Comparison of ENCODE assay signal across 8 cellular contexts in the genomic region with DNA sequence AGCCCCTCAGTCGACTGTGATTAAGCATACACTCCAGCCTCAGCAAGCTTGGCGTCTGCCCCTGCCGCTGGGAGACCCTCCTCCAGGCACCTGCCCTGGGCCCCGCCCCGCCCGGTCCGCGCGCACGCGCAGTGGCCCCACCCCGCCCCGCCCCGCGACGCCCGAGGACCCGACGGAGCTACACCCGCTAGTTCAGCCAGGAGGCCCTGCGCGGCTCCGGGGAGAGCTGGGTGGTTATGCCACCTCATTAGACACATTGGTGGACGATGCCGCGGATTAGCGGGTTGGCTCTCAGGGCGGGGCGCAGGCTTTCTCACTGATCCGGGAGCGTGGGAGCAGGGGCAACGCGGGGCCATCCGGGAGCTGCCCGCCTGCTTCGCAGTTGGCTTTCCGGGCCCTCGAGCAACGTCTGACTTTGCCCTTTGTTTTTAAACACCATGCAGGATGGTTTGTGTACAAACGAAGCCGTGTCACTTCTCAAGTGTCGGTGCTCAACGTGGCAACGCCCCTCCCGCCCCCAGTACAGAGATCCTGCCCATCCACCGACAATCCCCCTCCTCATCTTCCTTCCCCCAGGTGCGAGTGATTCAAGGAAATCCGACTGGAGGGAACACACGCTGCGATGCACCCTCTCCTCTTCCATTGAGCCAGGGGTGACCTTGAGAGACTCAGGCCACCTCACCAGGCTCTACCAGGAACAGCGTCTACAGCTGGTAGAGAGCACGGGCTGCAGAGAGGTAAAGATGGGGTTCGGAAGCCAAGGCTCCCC.
DNase-seq lines count a peak whose midpoint lies in the region; ATAC-seq and TF ChIP-seq lines count a peak whose summit lies in the region.

No MANE protein-coding gene starts in this region.

- peaks cover 0 to 11% (median 7%) of the 10 kb centered on the region in 7 donors for H3K9me3 Mint-ChIP-seq in naive B cell

- H3K4me3 Mint-ChIP-seq in naive B cell: peak overlapping the region; percentile 70 to 94 (median 86)

- peaks cover 54 to 62% (median 56%) of the 10 kb centered on the region in 3 donors for H3K27me3 Mint-ChIP-seq in naive B cell

- DNase-seq in AG09309 (ENCODE audit: low read depth): no peak
- DNase-seq in NCI-H526 treated with DMSO at 0.1 percent for 48 hours (lab: John Stamatoyannopoulos, UW): peak; percentile 23
- peak; percentile 68 for DNase-seq in activated T-cell treated with anti-CD3 and anti-CD28 coated beads for 48 hours (ENCODE audit: low read depth)
- peak; percentile 33 for DNase-seq in epithelial cell of esophagus (ENCODE audit: low read depth)
- DNase-seq in naive B cell: peak; percentile 54
- peak; percentile 33 for DNase-seq in stimulated activated CD8-positive, alpha-beta memory T cell treated with anti-CD3 and anti-CD28 coated beads, Interleukin-7, amount 100 ng/mL, for 24 hours (ENCODE audit: low read depth)

- TF ChIP-seq CTCF in AG09309 (IDR thresholded peaks at IDR 0.05; ENCODE audit: control insufficient read depth, insufficient read depth, low read depth, low read length, missing control alignments): no peak
- TF ChIP-seq CTCF in epithelial cell of esophagus (IDR thresholded peaks at IDR 0.05; ENCODE audit: insufficient read depth, low read depth, low read length, missing control alignments): no peak

- peak; percentile 68 for ATAC-seq in GM21825 (IDR thresholded peaks at IDR 0.05; ENCODE audit: unreplicated experiment)
- peak; percentile 88 to 92 for ATAC-seq in naive B cell (ENCODE audit: low read depth in 2 of 2)
- ATAC-seq in GM21717 (IDR thresholded peaks at IDR 0.05; ENCODE audit: unreplicated experiment): no peak

- H3K36me3 Mint-ChIP-seq in naive B cell: peaks cover 0 to 11% of the 10 kb centered on the region in 2 donors

- H3K4me3 ChIP-seq in AG09309 (ENCODE audit: control insufficient read depth, low read depth, low read length) (peak overlapping the region; percentile 22), epithelial cell of esophagus (ENCODE audit: low read length) (no peak overlapping the region)

- H3K4me1 Mint-ChIP-seq in naive B cell: peaks cover 21 to 25% (median 22%) of the 10 kb centered on the region in 3 donors

- peak overlapping the region in 2 of 6 donors; percentile 5 to 25 for H3K27ac Mint-ChIP-seq in naive B cell
